8 cellular contexts compared by ENCODE assay signal in genomic region chr2:68709421-68709911, GRCh38. TPM values are rescaled to one million over a fixed set of nuclear protein-coding genes. Genes with fewer than 3 reads are reported as not detected.
DNase-seq lines count a peak whose midpoint lies in the region; ATAC-seq and FAIRE-seq lines count a peak whose summit lies in the region.

No MANE protein-coding gene starts in this region.

- CTCF ChIA-PET in activated CD8-positive, alpha-beta T cell treated with anti-CD3 and anti-CD28 coated beads, Interleukin-2, amount 10 ng/mL, durations not matched to agents 7 days and 5 days (lab: Charles Lee) = interaction anchor here (0.7 to 23.9 kb wide), 61 partner anchors 8 to 288 kb away, joined by 3 to 449 read pairs (median 5); partner anchors contain the start of genes APLF, ARHGAP25 and FBXO48

- 9 to 12% (median 11%) methylated on average over 5 of the region's 5 CpGs for WGBS in small intestine, 3 donors

- no peak for FAIRE-seq in small intestine (lab: Jason Lieb, UNC)

- peak; percentile 84 for ATAC-seq in activated CD8-positive, alpha-beta T cell treated with anti-CD3 and anti-CD28 coated beads, Interleukin-2, amount 10 ng/mL, durations not matched to agents 7 days and 5 days
- ATAC-seq in left ventricle myocardium superior (peak; percentile 68), GM19452 (IDR thresholded peaks at IDR 0.05; ENCODE audit: unreplicated experiment) (no peak)

- no peak overlapping the region for H3K4me3 Mint-ChIP-seq in activated CD8-positive, alpha-beta T cell treated with anti-CD3 and anti-CD28 coated beads, Interleukin-2, amount 10 ng/mL, durations not matched to agents 7 days and 5 days

- 0 out of 2 replicates have a peak, but pooled peaks cover 2% of the 10 kb centered on the region for H3K27me3 ChIP-seq in HAP-1 (ENCODE audit: low read depth)
- H3K27me3 ChIP-seq in small intestine (ENCODE audit: control insufficient read depth in 2 of 2, insufficient read depth in 2 of 2, low read length in 2 of 2) = no peaks in the 10 kb centered on the region

- H3K4me1 Mint-ChIP-seq in activated CD8-positive, alpha-beta T cell treated with anti-CD3 and anti-CD28 coated beads, Interleukin-2, amount 10 ng/mL, durations not matched to agents 7 days and 5 days (ENCODE audit: low read depth) = peaks cover 33% of the 10 kb centered on the region

- H3K27me3 Mint-ChIP-seq in activated CD8-positive, alpha-beta T cell treated with anti-CD3 and anti-CD28 coated beads, Interleukin-2, amount 10 ng/mL, durations not matched to agents 7 days and 5 days (ENCODE audit: low read depth) = peaks cover 9% of the 10 kb centered on the region

- peaks cover 4% of the 10 kb centered on the region for H3K36me3 Mint-ChIP-seq in activated CD8-positive, alpha-beta T cell treated with anti-CD3 and anti-CD28 coated beads, Interleukin-2, amount 10 ng/mL, durations not matched to agents 7 days and 5 days (ENCODE audit: low read depth)

- POLR2A ChIA-PET in activated CD8-positive, alpha-beta T cell treated with anti-CD3 and anti-CD28 coated beads, Interleukin-2, amount 10 ng/mL, durations not matched to agents 7 days and 5 days (lab: Charles Lee) = interaction anchor here (0.7 to 1.1 kb wide), 3 partner anchors 12 to 245 kb away, joined by 3 to 5 read pairs (median 4); partner anchors contain the start of gene ARHGAP25

- H3K9me3 ChIP-seq in HAP-1 = no peaks in the 10 kb centered on the region
- no peaks in the 10 kb centered on the region for H3K9me3 ChIP-seq in small intestine (ENCODE audit: control insufficient read depth, low read depth)

- peak overlapping the region; percentile 74 for H3K27ac Mint-ChIP-seq in activated CD8-positive, alpha-beta T cell treated with anti-CD3 and anti-CD28 coated beads, Interleukin-2, amount 10 ng/mL, durations not matched to agents 7 days and 5 days

- no peak overlapping the region for H3K27ac ChIP-seq in small intestine (ENCODE audit: low read depth in 1 of 2, low read length in 1 of 2)

- DNase-seq in DMS153 treated with DMSO at 0.1 percent for 48 hours (lab: John Stamatoyannopoulos, UW; ENCODE audit: unreplicated experiment) = peak; percentile 82
- DNase-seq in HAP-1 (ENCODE audit: low spot score in 2 of 2) = peak; percentile 47 to 60
- peak; percentile 70 for DNase-seq in NCI-H2227 (lab: John Stamatoyannopoulos, UW; ENCODE audit: unreplicated experiment)
- DNase-seq in activated CD8-positive, alpha-beta T cell treated with anti-CD3 and anti-CD28 coated beads, Interleukin-2, amount 10 ng/mL, durations not matched to agents 7 days and 5 days = peak; percentile 39
- DNase-seq in left ventricle myocardium superior = no peak
- peak; percentile 46 for DNase-seq in small intestine
- DNase-seq in activated effector memory CD4-positive, alpha-beta T cell treated with anti-CD3 and anti-CD28 coated beads, Interleukin-2, amount 50 U/mL, for 16 hours = no peak

- in situ Hi-C loops in HAP-1 (cut with MboI; ENCODE audit: low sequenced_read_pairs) = no loop called here

- H3K36me3 ChIP-seq in HAP-1 (replicated peaks) (no peaks in the 10 kb centered on the region), small intestine (ENCODE audit: control insufficient read depth in 2 of 2, insufficient read depth in 2 of 2, low read length in 2 of 2) (no peaks in the 10 kb centered on the region)

- no peaks in the 10 kb centered on the region for H3K9me3 Mint-ChIP-seq in activated CD8-positive, alpha-beta T cell treated with anti-CD3 and anti-CD28 coated beads, Interleukin-2, amount 10 ng/mL, durations not matched to agents 7 days and 5 days (ENCODE audit: insufficient read depth)

- intact Hi-C loops in left ventricle myocardium superior (cut with micrococcal nuclease) = loop anchor here (10.0 kb wide), 1 partner anchor 205 kb away; no protein-coding TSS in a partner anchor

- H3K4me1 ChIP-seq in HAP-1 (no peaks in the 10 kb centered on the region), small intestine (ENCODE audit: control insufficient read depth in 2 of 2, insufficient read depth in 1 of 2, low read depth in 1 of 2, low read length in 1 of 2) (no peaks in the 10 kb centered on the region)

- H3K4me3 ChIP-seq in HAP-1 (no peak overlapping the region), small intestine (ENCODE audit: low read depth in 1 of 2, low read length in 2 of 2) (no peak overlapping the region)

RNA-seq across cellular contexts. Expression of gene ARHGAP25, which starts 25.1 kb away (rescaled TPM):
- total RNA-seq in activated CD8-positive, alpha-beta T cell treated with anti-CD3 and anti-CD28 coated beads, Interleukin-2, amount 10 ng/mL, durations not matched to agents 7 days and 5 days = 10 to 100 TPM; 68.2 to 68.7 TPM
- total RNA-seq in left ventricle myocardium superior = 5.4 TPM
- polyA plus RNA-seq in small intestine = 1 to 10 TPM; 1.8 to 7.6 (median 3.6) TPM

Comparison
In these comparisons a context has a peak if more than half of its experiments do, and no peak if none do; other contexts are left out.
1. DNase-seq: peak in DMS153 treated with DMSO at 0.1 percent for 48 hours (single experiment), HAP-1 (2 of 2), NCI-H2227 (single experiment), activated CD8-positive, alpha-beta T cell treated with anti-CD3 and anti-CD28 coated beads, Interleukin-2, amount 10 ng/mL, durations not matched to agents 7 days and 5 days (single experiment) and small intestine (single experiment); none in left ventricle myocardium superior (single experiment) and activated effector memory CD4-positive, alpha-beta T cell treated with anti-CD3 and anti-CD28 coated beads, Interleukin-2, amount 50 U/mL, for 16 hours (single experiment).
2. RNA of gene ARHGAP25, which starts 25.1 kb away (total RNA-seq): 68.2 to 68.7 TPM in activated CD8-positive, alpha-beta T cell treated with anti-CD3 and anti-CD28 coated beads, Interleukin-2, amount 10 ng/mL, durations not matched to agents 7 days and 5 days; 5.4 TPM in left ventricle myocardium superior (single experiment); every median in the first group is over 10 times any median in the second.